In the genomic region with DNA sequence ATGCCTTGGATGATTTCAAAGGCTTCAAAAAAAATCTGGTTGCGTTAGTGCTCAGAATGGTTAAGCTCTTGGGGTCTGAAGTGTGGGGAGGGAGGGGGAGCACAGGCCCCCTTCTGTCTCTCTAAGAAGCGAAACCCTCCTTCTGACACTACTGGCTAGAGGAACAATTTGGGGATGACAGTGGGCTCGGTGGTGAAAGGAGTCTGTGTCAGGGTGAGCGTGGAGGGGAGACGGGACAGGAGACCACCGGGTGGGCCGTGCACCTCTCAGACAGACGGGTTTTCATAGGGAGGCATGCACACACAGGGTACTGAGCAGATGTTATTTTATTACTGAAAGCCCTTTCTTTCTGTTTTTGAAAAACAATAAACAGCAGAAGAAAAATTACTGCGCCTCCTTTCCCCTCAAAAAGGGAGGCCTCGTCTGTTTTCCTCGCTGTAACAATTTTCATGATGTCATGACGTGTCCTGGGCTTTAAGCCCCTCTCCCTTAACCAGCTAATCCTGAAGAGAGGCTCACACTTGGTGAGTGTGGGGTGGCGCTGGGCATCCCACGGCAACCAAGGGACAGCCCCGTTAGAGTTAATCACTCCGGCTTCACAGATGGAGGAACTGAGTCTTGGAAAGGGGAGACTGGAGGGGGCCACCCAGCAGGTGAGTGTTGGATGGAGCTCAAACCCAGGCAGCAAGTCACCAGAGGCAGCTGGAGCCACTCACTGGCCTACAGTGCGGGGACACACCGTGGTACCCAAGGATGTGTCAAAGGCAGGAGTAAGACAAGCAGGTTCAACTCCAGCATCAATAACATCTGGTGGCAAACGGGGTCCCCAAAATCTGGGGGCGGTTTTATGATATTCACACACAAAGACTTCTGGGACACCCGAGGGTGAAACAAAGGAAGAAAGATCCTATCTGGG, we compare ENCODE assay signal across 8 cellular contexts.
DNase-seq lines count a peak whose midpoint lies in the region; ATAC-seq, FAIRE-seq and TF ChIP-seq lines count a peak whose summit lies in the region.

No MANE protein-coding gene starts in this region.

- peak overlapping the region; percentile 80 for H3K4me3 Mint-ChIP-seq in activated naive CD8-positive, alpha-beta T cell treated with anti-CD3 and anti-CD28 coated beads, Interleukin-2, amount 50 U/mL, for 24 hours
- H3K4me3 Mint-ChIP-seq in nephron progenitor cell, result peak overlapping the region; percentile 75

- no peak for FAIRE-seq in H54 (lab: Jason Lieb, UNC)

- ATAC-seq in GM19023 (IDR thresholded peaks at IDR 0.05; ENCODE audit: unreplicated experiment) (peak; percentile 13), HG02840 (IDR thresholded peaks at IDR 0.05; ENCODE audit: low FRiP score, unreplicated experiment) (peak; percentile 11)
- ATAC-seq in activated naive CD8-positive, alpha-beta T cell treated with anti-CD3 and anti-CD28 coated beads, Interleukin-2, amount 50 U/mL, for 24 hours, result peak; percentile 18

- peaks cover 6% of the 10 kb centered on the region for H3K27me3 Mint-ChIP-seq in activated naive CD8-positive, alpha-beta T cell treated with anti-CD3 and anti-CD28 coated beads, Interleukin-2, amount 50 U/mL, for 24 hours
- H3K27me3 Mint-ChIP-seq in nephron progenitor cell (ENCODE audit: low read depth, poor library complexity), result no peaks in the 10 kb centered on the region

- TF ChIP-seq POLR2A in H54 (IDR thresholded peaks at IDR 0.05; ENCODE audit: low read depth, low read length), result no peak

- peaks cover 34% of the 10 kb centered on the region for H3K4me1 Mint-ChIP-seq in activated naive CD8-positive, alpha-beta T cell treated with anti-CD3 and anti-CD28 coated beads, Interleukin-2, amount 50 U/mL, for 24 hours
- peaks cover 76% of the 10 kb centered on the region for H3K4me1 Mint-ChIP-seq in nephron progenitor cell

- H3K9me3 Mint-ChIP-seq in activated naive CD8-positive, alpha-beta T cell treated with anti-CD3 and anti-CD28 coated beads, Interleukin-2, amount 50 U/mL, for 24 hours, result no peaks in the 10 kb centered on the region
- no peaks in the 10 kb centered on the region for H3K9me3 Mint-ChIP-seq in nephron progenitor cell

- peak; percentile 18 for DNase-seq in activated naive CD8-positive, alpha-beta T cell treated with anti-CD3 and anti-CD28 coated beads, Interleukin-2, amount 50 U/mL, for 24 hours
- DNase-seq in nephron progenitor cell, result no peak
- no peak for DNase-seq in T-helper 9 cell
- DNase-seq in stimulated activated CD4-positive, alpha-beta T cell treated with anti-CD3 and anti-CD28 coated beads, Interleukin-2, amount 100 ng/mL, for 48 hours, result no peak
- no peak for DNase-seq in hypothalamus (lab: John Stamatoyannopoulos, UW)
- no peak for DNase-seq in H54 (ENCODE audit: insufficient read length, low spot score)

- no peak for TF ChIP-seq CTCF in nephron progenitor cell (IDR thresholded peaks at IDR 0.05)

- H3K36me3 Mint-ChIP-seq in activated naive CD8-positive, alpha-beta T cell treated with anti-CD3 and anti-CD28 coated beads, Interleukin-2, amount 50 U/mL, for 24 hours (ENCODE audit: low read depth), result peaks cover 15% of the 10 kb centered on the region
- peaks cover 70% of the 10 kb centered on the region for H3K36me3 Mint-ChIP-seq in nephron progenitor cell (ENCODE audit: low read depth)

- H3K27ac Mint-ChIP-seq in activated naive CD8-positive, alpha-beta T cell treated with anti-CD3 and anti-CD28 coated beads, Interleukin-2, amount 50 U/mL, for 24 hours, result peak overlapping the region; percentile 47
- H3K27ac Mint-ChIP-seq in nephron progenitor cell, result peak overlapping the region; percentile 87
